ENCODE assay signal across 1 cellular context in the genomic region with DNA sequence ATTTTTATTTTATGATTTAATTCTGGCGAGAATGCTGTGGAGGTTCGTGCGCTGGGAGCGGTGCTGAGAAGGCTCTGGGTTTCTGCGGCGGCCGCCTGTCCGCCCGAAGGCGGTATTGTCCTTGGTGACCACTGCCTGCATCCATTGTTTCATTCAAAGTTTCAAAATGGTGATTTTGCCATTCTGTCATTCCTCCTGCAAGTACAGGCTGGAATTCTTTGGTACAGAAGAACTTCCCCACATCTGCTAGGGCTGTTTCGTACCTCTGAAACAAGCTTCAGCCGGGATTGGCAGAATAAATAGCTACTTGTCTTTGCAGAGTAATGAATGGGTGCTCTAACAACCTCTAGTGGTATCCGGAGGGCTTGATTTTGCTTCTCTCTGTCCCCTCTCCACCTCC.
TF ChIP-seq lines count a peak whose summit lies in the region.

No MANE protein-coding gene starts in this region.

TF ChIP-seq in GM23338, 12 proteins besides CTCF, POLR2A, EP300 and RAD21:
- TF ChIP-seq POLR2AphosphoS5 (IDR thresholded peaks at IDR 0.05; ENCODE audit: low read depth) (no peak), EZH2phosphoT487 (IDR thresholded peaks at IDR 0.05; ENCODE audit: unreplicated experiment) (peak; percentile 46)
